ENCODE assay signal across 18 cellular contexts in genomic region chr4:80004319-80004718, GRCh38.
DNase-seq lines count a peak whose midpoint lies in the region; ATAC-seq, FAIRE-seq and TF ChIP-seq lines count a peak whose summit lies in the region.
"Had no signal": no experiment of that assay in that cellular context is flagged by ENCODE, and none has a peak within 500 bp of the region (broad histone marks: within the 10 kb centered on the region; RNA-seq: fewer than 3 reads in every experiment).

No MANE protein-coding gene starts in this region.

- in situ Hi-C loops in K562 (cut with MboI), result no loop called here

- H3K27me3 Mint-ChIP-seq in natural killer cell treated with Interleukin-12 subunit alpha and Interleukin-12 subunit beta and Interleukin-15 and Interleukin-18, amount 100 ng/mL, for 72 hours, result no peaks in the 10 kb centered on the region
- no peaks in the 10 kb centered on the region for H3K27me3 Mint-ChIP-seq in natural killer cell (ENCODE audit: low read depth in 2 of 2)
- no peaks in the 10 kb centered on the region for H3K27me3 Mint-ChIP-seq in activated B cell treated with CpG ODN at 0.5 μM for 24 hours
- H3K27me3 Mint-ChIP-seq: B cell had no signal

- no peaks in the 10 kb centered on the region for H4K20me1 ChIP-seq in K562 (replicated peaks; ENCODE audit: control insufficient read depth, insufficient read depth, low read length)

- intact Hi-C loops in natural killer cell (cut with micrococcal nuclease), result no loop called here
- intact Hi-C loops in activated B cell treated with CpG ODN at 0.5 μM for 24 hours (cut with micrococcal nuclease), result no loop called here
- intact Hi-C loops in K562 (cut with micrococcal nuclease), result no loop called here
- intact Hi-C loops in lower lobe of right lung (cut with DNase I), result no loop called here

- peaks cover 22% of the 10 kb centered on the region; the same call in 2 of the 3 replicates for H3K79me2 ChIP-seq in K562 (ENCODE audit: control insufficient read depth, insufficient read depth, low read length)

- no peak for FAIRE-seq in K562 (lab: Jason Lieb, UNC)
- FAIRE-seq: A204.1, H54 had no signal

- H3K4me3 ChIP-seq in K562, result no peak overlapping the region
- no peak overlapping the region for H3K4me3 ChIP-seq in lower lobe of right lung
- H3K4me3 ChIP-seq: GM23248 had no signal

- CTCF ChIA-PET in activated B cell treated with CpG ODN at 0.5 μM for 24 hours (lab: Charles Lee), result no interaction called here
- CTCF ChIA-PET in K562 (lab: Yijun Ruan, JAX; ENCODE audit: low intra/inter-chr PET ratio), result no interaction called here

- H3K4me1 Mint-ChIP-seq in natural killer cell treated with Interleukin-12 subunit alpha and Interleukin-12 subunit beta and Interleukin-15 and Interleukin-18, amount 100 ng/mL, for 72 hours (ENCODE audit: low read depth in 2 of 2), result peaks cover 28 to 44% of the 10 kb centered on the region in 2 donors
- peaks cover 8 to 12% of the 10 kb centered on the region in 2 donors for H3K4me1 Mint-ChIP-seq in natural killer cell
- H3K4me1 Mint-ChIP-seq in activated B cell treated with CpG ODN at 0.5 μM for 24 hours, result peaks cover 20% of the 10 kb centered on the region
- peaks cover 48% of the 10 kb centered on the region for H3K4me1 Mint-ChIP-seq in stimulated activated effector memory CD8-positive, alpha-beta T cell treated with anti-CD3 and anti-CD28 coated beads, Interleukin-12 subunit alpha, Interleukin-12 subunit beta, amount 100 ng/mL, for 72 hours

- no peaks in the 10 kb centered on the region for H3K9me1 ChIP-seq in K562 (ENCODE audit: control insufficient read depth, insufficient read depth, low read length)

- H3K9me3 ChIP-seq in K562 (replicated peaks; ENCODE audit: control insufficient read depth, insufficient read depth, low read depth, low read length) (peaks cover 9% of the 10 kb centered on the region), lower lobe of right lung (peaks cover 9% of the 10 kb centered on the region)

- TF ChIP-seq POLR2A in K562 (conservative IDR thresholded peaks at IDR 0.05), result no peak

- POLR2A ChIA-PET in activated B cell treated with CpG ODN at 0.5 μM for 24 hours (lab: Charles Lee), result no interaction called here
- POLR2A ChIA-PET in K562 (lab: Yijun Ruan, JAX), result no interaction called here

- H3K9ac ChIP-seq in K562 (ENCODE audit: insufficient read depth in 1 of 2, low read depth in 2 of 2, low read length in 2 of 2), result no peak overlapping the region
- H3K9ac ChIP-seq: GM23248 had no signal

- peaks cover 46% of the 10 kb centered on the region; the same call in 2 of the 3 replicates for H3K36me3 ChIP-seq in K562 (ENCODE audit: control insufficient read depth, insufficient read depth, low read length)
- H3K36me3 ChIP-seq in lower lobe of right lung, result no peaks in the 10 kb centered on the region

- no TSS peak for BruUV-seq in K562 (replicated peaks; lab: Mats Ljungman, UMichigan)

- ATAC-seq in natural killer cell treated with Interleukin-12 subunit alpha and Interleukin-12 subunit beta and Interleukin-15 and Interleukin-18, amount 100 ng/mL, for 72 hours, result no peak
- ATAC-seq in natural killer cell (no peak), activated B cell treated with CpG ODN at 0.5 μM for 24 hours (ENCODE audit: low read depth) (no peak), K562 (no peak), HG02678 (IDR thresholded peaks at IDR 0.05; ENCODE audit: unreplicated experiment) (no peak), HG03108 (IDR thresholded peaks at IDR 0.05; ENCODE audit: unreplicated experiment) (no peak), lower lobe of right lung (no peak)
- ATAC-seq in stimulated activated effector memory CD8-positive, alpha-beta T cell treated with anti-CD3 and anti-CD28 coated beads, Interleukin-12 subunit alpha, Interleukin-12 subunit beta, amount 100 ng/mL, for 72 hours, result no peak
- ATAC-seq: CD8-positive, alpha-beta T cell; HCT116 had no signal

- peaks cover 9% of the 10 kb centered on the region for H3K9me3 Mint-ChIP-seq in natural killer cell treated with Interleukin-12 subunit alpha and Interleukin-12 subunit beta and Interleukin-15 and Interleukin-18, amount 100 ng/mL, for 72 hours
- H3K9me3 Mint-ChIP-seq in natural killer cell (peaks cover 2 to 3% of the 10 kb centered on the region in 2 donors), activated B cell treated with CpG ODN at 0.5 μM for 24 hours (peaks cover 7% of the 10 kb centered on the region)
- H3K9me3 Mint-ChIP-seq in stimulated activated effector memory CD8-positive, alpha-beta T cell treated with anti-CD3 and anti-CD28 coated beads, Interleukin-12 subunit alpha, Interleukin-12 subunit beta, amount 100 ng/mL, for 72 hours, result peaks cover 10% of the 10 kb centered on the region

- H3K27ac ChIP-seq in K562 (ENCODE audit: extremely low read depth, low read depth, low read length) (no peak overlapping the region), lower lobe of right lung (no peak overlapping the region)
- H3K27ac ChIP-seq: GM23248 had no signal

- no peak for TF ChIP-seq RAD21 in K562 (CRISPR knock-in tag; conservative IDR thresholded peaks at IDR 0.05 in 1 of 2, IDR thresholded peaks at IDR 0.05 in 1 of 2)

- TF ChIP-seq CTCF in natural killer cell (IDR thresholded peaks at IDR 0.05) (no peak), activated B cell treated with CpG ODN at 0.5 μM for 24 hours (IDR thresholded peaks at IDR 0.05) (no peak), K562 (IDR thresholded peaks at IDR 0.05 in 2 of 3, conservative IDR thresholded peaks at IDR 0.05 in 1 of 3; ENCODE audit: insufficient read depth in 2 of 3, low read depth in 1 of 3, low read length in 3 of 3) (no peak), lower lobe of right lung (IDR thresholded peaks at IDR 0.05) (no peak)

- peak overlapping the region; percentile 9 for H3K4me3 Mint-ChIP-seq in natural killer cell treated with Interleukin-12 subunit alpha and Interleukin-12 subunit beta and Interleukin-15 and Interleukin-18, amount 100 ng/mL, for 72 hours
- H3K4me3 Mint-ChIP-seq in natural killer cell (no peak overlapping the region), activated B cell treated with CpG ODN at 0.5 μM for 24 hours (no peak overlapping the region)
- no peak overlapping the region for H3K4me3 Mint-ChIP-seq in stimulated activated effector memory CD8-positive, alpha-beta T cell treated with anti-CD3 and anti-CD28 coated beads, Interleukin-12 subunit alpha, Interleukin-12 subunit beta, amount 100 ng/mL, for 72 hours
- H3K4me3 Mint-ChIP-seq: B cell; CD8-positive, alpha-beta T cell had no signal

- H3K27me3 ChIP-seq in K562 (ENCODE audit: control insufficient read depth in 2 of 2, insufficient read depth in 2 of 2, low read length in 2 of 2) (no peaks in the 10 kb centered on the region), lower lobe of right lung (ENCODE audit: low read depth) (no peaks in the 10 kb centered on the region)

- H3K4me2 ChIP-seq in K562 (ENCODE audit: insufficient read depth, low read length), result no peak overlapping the region

- H3K36me3 Mint-ChIP-seq in natural killer cell treated with Interleukin-12 subunit alpha and Interleukin-12 subunit beta and Interleukin-15 and Interleukin-18, amount 100 ng/mL, for 72 hours, result peaks cover 28% of the 10 kb centered on the region
- H3K36me3 Mint-ChIP-seq in natural killer cell (peaks cover 7% of the 10 kb centered on the region), activated B cell treated with CpG ODN at 0.5 μM for 24 hours (ENCODE audit: low read depth) (peaks cover 66% of the 10 kb centered on the region)
- peaks cover 34% of the 10 kb centered on the region for H3K36me3 Mint-ChIP-seq in stimulated activated effector memory CD8-positive, alpha-beta T cell treated with anti-CD3 and anti-CD28 coated beads, Interleukin-12 subunit alpha, Interleukin-12 subunit beta, amount 100 ng/mL, for 72 hours

- TF ChIP-seq EP300 in K562 (IDR thresholded peaks at IDR 0.05; ENCODE audit: low read length), result no peak

- no peak for DNase-seq in natural killer cell treated with Interleukin-12 subunit alpha and Interleukin-12 subunit beta and Interleukin-15 and Interleukin-18, amount 100 ng/mL, for 72 hours (ENCODE audit: low spot score)
- DNase-seq in natural killer cell, result no peak
- DNase-seq in activated B cell treated with CpG ODN at 0.5 μM for 24 hours, result no peak
- no peak for DNase-seq in K562 (ENCODE audit: extremely low read depth in 1 of 4, low spot score in 3 of 4)
- no peak for DNase-seq in stimulated activated effector memory CD8-positive, alpha-beta T cell treated with anti-CD3 and anti-CD28 coated beads, Interleukin-12 subunit alpha, Interleukin-12 subunit beta, amount 100 ng/mL, for 72 hours (ENCODE audit: low spot score in 2 of 2)
- DNase-seq in lower lobe of right lung, result no peak
- DNase-seq: C1 segment of cervical spinal cord; CD8-positive, alpha-beta T cell; COR-L47; GF-D8; GM23248; IMR-90 had no signal

- H2AFZ ChIP-seq in K562 (ENCODE audit: low read depth, low read length), result no peak overlapping the region
- H2AFZ ChIP-seq: GM23248 had no signal

- H3K4me1 ChIP-seq in K562 (replicated peaks in 1 of 2; ENCODE audit: control insufficient read depth in 2 of 2, insufficient read depth in 2 of 2, low read length in 2 of 2), result peaks cover 0 to 39% of the 10 kb centered on the region in 2 experiments; a peak in 3 of 5 replicates
- H3K4me1 ChIP-seq in lower lobe of right lung, result peaks cover 9% of the 10 kb centered on the region

- peak overlapping the region; percentile 94 to 99 for H3K27ac Mint-ChIP-seq in natural killer cell treated with Interleukin-12 subunit alpha and Interleukin-12 subunit beta and Interleukin-15 and Interleukin-18, amount 100 ng/mL, for 72 hours
- H3K27ac Mint-ChIP-seq in natural killer cell (no peak overlapping the region), activated B cell treated with CpG ODN at 0.5 μM for 24 hours (peak overlapping the region; percentile 2)
- H3K27ac Mint-ChIP-seq in stimulated activated effector memory CD8-positive, alpha-beta T cell treated with anti-CD3 and anti-CD28 coated beads, Interleukin-12 subunit alpha, Interleukin-12 subunit beta, amount 100 ng/mL, for 72 hours, result peak overlapping the region; percentile 85
- H3K27ac Mint-ChIP-seq: B cell; CD8-positive, alpha-beta T cell had no signal

TF ChIP-seq in K562, 482 proteins besides CTCF, POLR2A, EP300 and RAD21 (continues in another document):
- TF ChIP-seq ZNF12 (CRISPR knock-in tag; IDR thresholded peaks at IDR 0.05) (peak; percentile 82), RBM25 (IDR thresholded peaks at IDR 0.05; ENCODE audit: low read depth, low read length, severe bottlenecking) (peak; percentile 87), BCOR (IDR thresholded peaks at IDR 0.05) (0 out of 2 replicates have a peak, but pooled peaks have one; percentile 36)

Comparison
In these comparisons a context has a peak if more than half of its experiments do, and no peak if none do; other contexts are left out.
1. H3K27ac Mint-ChIP-seq: peak in natural killer cell treated with Interleukin-12 subunit alpha and Interleukin-12 subunit beta and Interleukin-15 and Interleukin-18, amount 100 ng/mL, for 72 hours (2 of 2), activated B cell treated with CpG ODN at 0.5 μM for 24 hours (single experiment) and stimulated activated effector memory CD8-positive, alpha-beta T cell treated with anti-CD3 and anti-CD28 coated beads, Interleukin-12 subunit alpha, Interleukin-12 subunit beta, amount 100 ng/mL, for 72 hours (single experiment); none in natural killer cell (0 of 2).